In the genomic region with DNA sequence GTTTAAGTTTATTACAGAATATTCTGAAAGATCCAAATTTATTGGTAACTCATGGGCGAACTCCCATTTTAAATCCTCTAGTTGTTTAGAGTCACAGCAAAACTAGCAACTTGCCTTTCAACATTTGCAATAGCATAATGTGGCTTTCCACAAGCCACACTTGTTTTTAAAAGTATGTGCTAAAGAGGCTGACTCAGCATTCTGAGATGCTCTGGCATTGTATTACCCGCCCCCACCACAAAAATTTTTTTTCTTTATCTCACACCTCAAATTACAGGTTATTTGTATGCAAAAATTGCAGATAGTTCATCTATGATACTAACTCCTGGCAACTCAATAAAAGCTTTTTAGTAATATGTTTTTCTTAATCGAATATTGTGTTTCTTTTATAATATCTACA, we compare ENCODE assay signal across 2 cellular contexts.
TF ChIP-seq lines count a peak whose summit lies in the region.

No MANE protein-coding gene starts in this region.

TF ChIP-seq in K562, 482 proteins besides CTCF, POLR2A, EP300 and RAD21:
- TF ChIP-seq MAFK (IDR thresholded peaks at IDR 0.05; ENCODE audit: low read length): peak; percentile 84
- TF ChIP-seq ZNF316 (IDR thresholded peaks at IDR 0.05): peak; percentile 96
- peak; percentile 82 for TF ChIP-seq MAFF (IDR thresholded peaks at IDR 0.05; ENCODE audit: low read length)
- peak; percentile 92 for TF ChIP-seq MAFG (tag; conservative IDR thresholded peaks at IDR 0.05)
- TF ChIP-seq C11orf30 (IDR thresholded peaks at IDR 0.05; ENCODE audit: low read depth): peak; percentile 92

TF ChIP-seq in HepG2, 621 proteins besides CTCF, POLR2A, EP300 and RAD21:
- TF ChIP-seq MAFK (conservative IDR thresholded peaks at IDR 0.05 in 1 of 2, IDR thresholded peaks at IDR 0.05 in 1 of 2; ENCODE audit: low read length in 2 of 2) (peak; percentile 71 to 85), MAFF (IDR thresholded peaks at IDR 0.05; ENCODE audit: low read depth, low read length) (peak; percentile 84)
